In the genomic region with DNA sequence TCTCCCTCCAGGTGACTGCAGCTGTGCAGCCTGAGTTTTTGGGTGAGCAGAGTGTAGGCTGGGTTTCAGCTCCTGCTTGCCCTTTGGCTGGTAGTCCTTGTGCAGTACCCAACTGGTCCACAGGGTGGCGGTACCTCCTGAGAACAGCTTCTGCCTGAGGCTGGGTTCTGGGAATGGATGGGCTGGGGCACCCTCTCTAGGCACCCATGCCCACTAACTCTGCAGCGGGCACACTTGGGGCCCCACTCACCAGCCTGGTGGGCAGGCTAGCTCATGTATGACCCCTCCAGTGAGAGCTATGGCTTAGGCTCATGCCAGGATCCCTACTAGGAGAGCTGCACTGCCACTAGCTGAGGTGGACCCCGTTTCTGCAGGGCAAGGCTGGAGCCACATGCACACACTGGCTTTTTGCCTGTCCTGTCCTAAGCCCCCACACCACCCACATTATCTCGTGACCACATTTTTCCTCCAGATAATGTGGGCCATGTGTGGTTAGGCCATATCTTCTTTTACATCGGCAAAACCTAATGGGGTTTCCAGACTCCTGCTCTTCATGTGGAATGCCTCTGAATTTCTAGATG, we compare ENCODE assay signal across 9 cellular contexts. TPM values are rescaled to one million over a fixed set of nuclear protein-coding genes. Genes with fewer than 3 reads are reported as not detected.
DNase-seq lines count a peak whose midpoint lies in the region; ATAC-seq and TF ChIP-seq lines count a peak whose summit lies in the region.
"Had no signal": no experiment of that assay in that cellular context is flagged by ENCODE, and none has a peak within 500 bp of the region (broad histone marks: within the 10 kb centered on the region; RNA-seq: fewer than 3 reads in every experiment).

No MANE protein-coding gene starts in this region.

- no peak overlapping the region for H3K4me3 ChIP-seq in DOHH2 (ENCODE audit: low read length)
- H3K4me3 ChIP-seq in brain microvascular endothelial cell (ENCODE audit: low read depth, low read length), result no peak overlapping the region

- WGBS in H9 (ENCODE audit: extremely low coverage, insufficient read length, low lambda C conversion rate), result no CpG with 5 or more reads among the region's 5 CpGs

- H3K14ac ChIP-seq in H9 (ENCODE audit: insufficient read depth, low read length), result no peak overlapping the region

- no peaks in the 10 kb centered on the region for H3K9me2 ChIP-seq in DOHH2 (replicated peaks; ENCODE audit: control insufficient read depth, low read length)

- H3K27ac ChIP-seq in DOHH2 (ENCODE audit: low read depth, low read length) (no peak overlapping the region), H9 (ENCODE audit: insufficient read length, low read depth, low read length) (no peak overlapping the region), VCaP (no peak overlapping the region), brain microvascular endothelial cell (no peak overlapping the region)

- H3K4me1 Mint-ChIP-seq in H9, result peaks cover 26 to 33% of the 10 kb centered on the region in 2 experiments

- peak overlapping the region in 1 of 3 experiments; percentile 60; a peak in 1 of 7 replicates for H3K27ac Mint-ChIP-seq in H9
- H3K27ac Mint-ChIP-seq: activated naive CD4-positive, alpha-beta T cell treated with anti-CD3 and anti-CD28 coated beads, Interleukin-2, amount 50 U/mL, for 24 hours had no signal

- H2AFZ ChIP-seq in H9 (ENCODE audit: low read length), result no peak overlapping the region

- no peak overlapping the region for H2BK5ac ChIP-seq in H9 (ENCODE audit: insufficient read length, low read length)

- H3K27me3 ChIP-seq in DOHH2 (ENCODE audit: control insufficient read depth, low read length) (no peaks in the 10 kb centered on the region), H9 (ENCODE audit: insufficient read depth, low read length) (no peaks in the 10 kb centered on the region), brain microvascular endothelial cell (replicated peaks) (no peaks in the 10 kb centered on the region)

- H4K20me1 ChIP-seq in DOHH2 (ENCODE audit: control insufficient read depth, insufficient read depth, low read depth, low read length), result no peaks in the 10 kb centered on the region
- no peaks in the 10 kb centered on the region for H4K20me1 ChIP-seq in H9 (ENCODE audit: control insufficient read depth, insufficient read depth, insufficient read length)

- H3K36me3 ChIP-seq in DOHH2 (ENCODE audit: control insufficient read depth, low read length) (no peaks in the 10 kb centered on the region), brain microvascular endothelial cell (replicated peaks) (no peaks in the 10 kb centered on the region)

- H3T11ph ChIP-seq in H9 (ENCODE audit: low read length), result no peak overlapping the region

- H4K5ac ChIP-seq in H9 (ENCODE audit: insufficient read length, low read depth, low read length), result no peak overlapping the region

- H3F3A ChIP-seq in DOHH2 (ENCODE audit: control insufficient read depth, insufficient read depth), result no peaks in the 10 kb centered on the region

- H3K79me2 ChIP-seq in DOHH2 (ENCODE audit: control insufficient read depth, low read length) (no peaks in the 10 kb centered on the region), H9 (ENCODE audit: insufficient read depth, low read length) (no peaks in the 10 kb centered on the region)

- H3K4me3 Mint-ChIP-seq in H9, result no peak overlapping the region
- H3K4me3 Mint-ChIP-seq: activated naive CD4-positive, alpha-beta T cell treated with anti-CD3 and anti-CD28 coated beads, Interleukin-2, amount 50 U/mL, for 24 hours had no signal

- DNase-seq in H9 (peak; percentile 88), NCI-H2107 (lab: John Stamatoyannopoulos, UW) (peak; percentile 65), brain microvascular endothelial cell (peak; percentile 74), kidney tubule cell (ENCODE audit: low spot score) (peak; percentile 70)
- DNase-seq in stimulated activated CD4-positive, alpha-beta T cell treated with anti-CD3 and anti-CD28 coated beads, Interleukin-2, amount 100 ng/mL, for 48 hours, result peak; percentile 97 to 98

- H2BK12ac ChIP-seq in H9 (ENCODE audit: insufficient read length, low read depth, low read length), result no peak overlapping the region

- no peaks in the 10 kb centered on the region; a peak in 1 of 7 replicates for H3K36me3 Mint-ChIP-seq in H9 (ENCODE audit: insufficient read depth in 1 of 3, low read depth in 3 of 3)
- H3K36me3 Mint-ChIP-seq: activated naive CD4-positive, alpha-beta T cell treated with anti-CD3 and anti-CD28 coated beads, Interleukin-2, amount 50 U/mL, for 24 hours had no signal

- no peak overlapping the region for H2BK15ac ChIP-seq in H9 (ENCODE audit: low read depth, low read length)

- H2BK20ac ChIP-seq in H9 (ENCODE audit: low read depth, low read length, poor library complexity, severe bottlenecking), result no peak overlapping the region

- H3K56ac ChIP-seq in H9 (ENCODE audit: insufficient read length, low read depth, low read length), result no peak overlapping the region

- no peaks in the 10 kb centered on the region for H3K23me2 ChIP-seq in H9 (ENCODE audit: insufficient read length, low read depth, low read length, poor library complexity, severe bottlenecking)

- no peak overlapping the region for H4K91ac ChIP-seq in H9 (ENCODE audit: insufficient read length, low read depth, low read length)

- H3K9me3 Mint-ChIP-seq in H9, result peaks cover 0 to 1% of the 10 kb centered on the region in 2 experiments; a peak in 1 of 5 replicates
- H3K9me3 Mint-ChIP-seq: activated naive CD4-positive, alpha-beta T cell treated with anti-CD3 and anti-CD28 coated beads, Interleukin-2, amount 50 U/mL, for 24 hours had no signal

- H3K27me3 Mint-ChIP-seq in H9 (ENCODE audit: low read depth), result peaks cover 11% of the 10 kb centered on the region
- H3K27me3 Mint-ChIP-seq: activated naive CD4-positive, alpha-beta T cell treated with anti-CD3 and anti-CD28 coated beads, Interleukin-2, amount 50 U/mL, for 24 hours had no signal

- H3K4me2 ChIP-seq in DOHH2 (ENCODE audit: low read length), result no peak overlapping the region
- H3K4me2 ChIP-seq in H9 (ENCODE audit: insufficient read depth, insufficient read length, low read length), result no peak overlapping the region

- H3K4ac ChIP-seq in H9 (ENCODE audit: low read depth, low read length), result no peak overlapping the region

- H2AK5ac ChIP-seq in H9 (ENCODE audit: insufficient read length, low read length), result no peak overlapping the region

- no peak overlapping the region for H3K18ac ChIP-seq in H9 (ENCODE audit: insufficient read length, low read depth, low read length)

- H3K9me3 ChIP-seq in DOHH2 (ENCODE audit: control insufficient read depth, insufficient read depth, low read length) (no peaks in the 10 kb centered on the region), H9 (ENCODE audit: control insufficient read depth, low read depth, low read length) (no peaks in the 10 kb centered on the region)

- no peak for ATAC-seq in GM18861 (IDR thresholded peaks at IDR 0.05; ENCODE audit: unreplicated experiment)

- no peak overlapping the region for H4K8ac ChIP-seq in H9 (replicated peaks; ENCODE audit: insufficient read length, low read depth, low read length)

- H2BK120ac ChIP-seq in H9 (ENCODE audit: low read depth, low read length, poor library complexity, severe bottlenecking), result no peak overlapping the region

- TF ChIP-seq CTCF in DOHH2 (IDR thresholded peaks at IDR 0.05; ENCODE audit: low read depth, low read length, poor library complexity, severe bottlenecking), result peak; percentile 93
- peak; percentile 93 for TF ChIP-seq CTCF in H9 (conservative IDR thresholded peaks at IDR 0.05)
- peak; percentile 90 for TF ChIP-seq CTCF in VCaP (conservative IDR thresholded peaks at IDR 0.05)
- peak; percentile 95 for TF ChIP-seq CTCF in brain microvascular endothelial cell (IDR thresholded peaks at IDR 0.05; ENCODE audit: low read depth, low read length, missing control alignments)

- in situ Hi-C loops in brain microvascular endothelial cell (cut with HindIII; ENCODE audit: low pct_ligation_motif_present, low sequenced_read_pairs), result no loop called here

- no peak overlapping the region for H3K23ac ChIP-seq in H9 (ENCODE audit: insufficient read length, low read depth, low read length)

- H3K9ac ChIP-seq in H9 (ENCODE audit: extremely low read depth, insufficient read length, low read length), result no peak overlapping the region

- H3K79me1 ChIP-seq in H9 (ENCODE audit: insufficient read depth, low read depth, low read length, poor library complexity, severe bottlenecking), result no peaks in the 10 kb centered on the region

- H3K4me1 ChIP-seq in DOHH2 (ENCODE audit: control insufficient read depth, low read length), result peaks cover 7% of the 10 kb centered on the region
- peaks cover 7% of the 10 kb centered on the region; the same call in 1 of the 2 replicates for H3K4me1 ChIP-seq in H9 (ENCODE audit: insufficient read depth, low read length)

RNA-seq across cellular contexts. Expression of a gene that starts 15.5 kb away (rescaled TPM):
- total RNA-seq in H9 (2021), result 22.0 and 24.6 TPM in 2 replicates

RNA-seq across cellular contexts. Expression of a gene that starts 20.7 kb away (rescaled TPM):
- total RNA-seq in H9 (2021), result 63.0 and 65.1 TPM in 2 replicates

RNA-seq across cellular contexts. Expression of a gene that starts 21.0 kb away (rescaled TPM):
- total RNA-seq in H9 (2021), result 0.20 TPM in 1 of 2 replicates, not detected in the other

RNA-seq across cellular contexts. Expression of a gene that starts 27.5 kb away (rescaled TPM):
- 14.9 and 15.3 TPM in 2 replicates for total RNA-seq in H9 (2021)

RNA-seq across cellular contexts. Expression of a gene that starts 47.2 kb away (rescaled TPM):
- 19.5 and 20.7 TPM in 2 replicates for total RNA-seq in H9 (2021)
